16 cellular contexts compared by ENCODE assay signal in the genomic region with DNA sequence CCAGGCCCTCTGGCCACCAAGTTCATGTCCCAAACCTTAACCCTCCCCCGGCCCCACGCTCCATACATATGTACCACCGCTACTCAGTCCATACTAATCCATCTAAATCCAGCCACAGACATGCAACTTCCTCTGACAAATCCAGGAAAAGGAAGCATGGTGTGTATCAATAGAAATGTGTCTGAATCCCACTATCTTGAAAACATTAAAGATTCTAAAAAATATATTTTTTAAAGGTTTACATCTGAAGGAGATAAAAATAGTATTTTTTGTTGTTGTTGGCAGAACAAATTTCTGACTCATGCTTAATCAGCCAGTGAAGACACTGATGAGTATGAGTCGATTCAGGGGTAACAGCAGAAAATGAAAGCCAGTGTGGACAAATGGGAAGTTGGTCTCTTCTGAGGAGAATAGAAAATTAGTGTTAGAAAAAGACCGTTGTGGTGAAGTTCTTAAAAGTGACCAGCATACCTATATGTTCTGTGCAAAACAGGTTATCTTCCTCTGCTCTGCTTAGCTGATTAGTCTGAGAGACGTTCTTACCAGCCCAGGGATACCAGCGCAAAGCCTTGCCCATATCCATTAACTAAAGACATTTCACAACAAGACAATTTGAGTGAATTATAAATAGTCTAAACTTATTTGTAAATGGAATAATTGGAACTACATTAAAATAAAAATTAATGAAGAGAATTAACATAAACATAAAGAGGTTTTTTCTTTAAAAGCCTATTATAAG.
A peak's percentile ranks its signal among the peaks of the same experiment; 100 is the strongest.
DNase-seq lines count a peak whose midpoint lies in the region; ATAC-seq, FAIRE-seq and TF ChIP-seq lines count a peak whose summit lies in the region.
"Had no signal": no experiment of that assay in that cellular context is flagged by ENCODE, and none has a peak within 500 bp of the region (broad histone marks: within the 10 kb centered on the region; RNA-seq: fewer than 3 reads in every experiment).

No MANE protein-coding gene starts in this region.

- H3K27ac ChIP-seq in A549 = peak overlapping the region; percentile 75 to 86
- H3K27ac ChIP-seq in VCaP = peak overlapping the region; percentile 60
- H3K27ac ChIP-seq: prostate gland, vagina had no signal

- peaks cover 46% of the 10 kb centered on the region for H3K4me1 ChIP-seq in A549
- H3K4me1 ChIP-seq: BE2C, prostate gland, vagina had no signal

- CTCF ChIA-PET in A549 (lab: Yijun Ruan, JAX) = no interaction called here

- peak overlapping the region; percentile 82 for H3K4me2 ChIP-seq in A549

- no peak for FAIRE-seq in A549 (lab: Jason Lieb, UNC)

- peak; percentile 56 to 78; a peak in 4 of 6 replicates for ATAC-seq in A549
- no peak for ATAC-seq in GM21526 (IDR thresholded peaks at IDR 0.05; ENCODE audit: low FRiP score, unreplicated experiment)
- no peak for ATAC-seq in GM21423 (IDR thresholded peaks at IDR 0.05; ENCODE audit: unreplicated experiment)
- ATAC-seq: activated T-helper 17 cell treated with anti-CD3 and anti-CD28 coated beads, Interleukin-2, amount 50 U/mL, for 72 hours had no signal

- no peak for TF ChIP-seq POLR2A in A549 (IDR thresholded peaks at IDR 0.05; ENCODE audit: low read length)

- 13% methylated on average over 7 of the region's 7 CpGs for WGBS in A549 (ENCODE audit: missing lambda C conversion rate)

- no peak for TF ChIP-seq CTCF in A549 (IDR thresholded peaks at IDR 0.05)
- no peak for TF ChIP-seq CTCF in VCaP (conservative IDR thresholded peaks at IDR 0.05)

- TF ChIP-seq RAD21 in A549 (conservative IDR thresholded peaks at IDR 0.05 in 1 of 2, IDR thresholded peaks at IDR 0.05 in 1 of 2) = no peak

- no peak for TF ChIP-seq EP300 in A549 (IDR thresholded peaks at IDR 0.05)

- DNase-seq in A549 (ENCODE audit: low read depth in 1 of 2, low spot score in 1 of 2) (peak in 1 of 2 experiments; percentile 27), HPDE6-E6E7 (ENCODE audit: extremely low spot score) (peak; percentile 44), foreskin melanocyte (peak; percentile 14), NCI-H2029 (lab: John Stamatoyannopoulos, UW) (no peak)
- no peak for DNase-seq in activated CD4-positive, CD25-positive, alpha-beta regulatory T cell treated with anti-CD3 and anti-CD28 coated beads, Interleukin-2, amount 50 U/mL, for 72 hours
- DNase-seq: BE2C; effector memory CD4-positive, alpha-beta T cell; KG1; left cardiac atrium; NCI-H524 had no signal

- H3K9me3 ChIP-seq in A549 = peaks cover 9% of the 10 kb centered on the region; the same call in 1 of the 3 replicates
- H3K9me3 ChIP-seq: BE2C, prostate gland, vagina had no signal

- peak overlapping the region; percentile 8; the same call in 1 of the 3 replicates for H3K4me3 ChIP-seq in A549
- H3K4me3 ChIP-seq: prostate gland, vagina had no signal

- POLR2A ChIA-PET in A549 (lab: Yijun Ruan, JAX) = no interaction called here

TF ChIP-seq in A549, 52 proteins besides CTCF, POLR2A, EP300 and RAD21:
- TF ChIP-seq JUNB (IDR thresholded peaks at IDR 0.05) = peak; percentile 31; the same call in 1 of the 2 replicates
- TF ChIP-seq KDM5A (IDR thresholded peaks at IDR 0.05) = no peak
- no peak for TF ChIP-seq SMC3 (IDR thresholded peaks at IDR 0.05)
- TF ChIP-seq, protein P1, sequence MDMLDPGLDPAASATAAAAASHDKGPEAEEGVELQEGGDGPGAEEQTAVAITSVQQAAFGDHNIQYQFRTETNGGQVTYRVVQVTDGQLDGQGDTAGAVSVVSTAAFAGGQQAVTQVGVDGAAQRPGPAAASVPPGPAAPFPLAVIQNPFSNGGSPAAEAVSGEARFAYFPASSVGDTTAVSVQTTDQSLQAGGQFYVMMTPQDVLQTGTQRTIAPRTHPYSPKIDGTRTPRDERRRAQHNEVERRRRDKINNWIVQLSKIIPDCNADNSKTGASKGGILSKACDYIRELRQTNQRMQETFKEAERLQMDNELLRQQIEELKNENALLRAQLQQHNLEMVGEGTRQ (IDR thresholded peaks at IDR 0.05) = no peak
- TF ChIP-seq, protein P2, sequence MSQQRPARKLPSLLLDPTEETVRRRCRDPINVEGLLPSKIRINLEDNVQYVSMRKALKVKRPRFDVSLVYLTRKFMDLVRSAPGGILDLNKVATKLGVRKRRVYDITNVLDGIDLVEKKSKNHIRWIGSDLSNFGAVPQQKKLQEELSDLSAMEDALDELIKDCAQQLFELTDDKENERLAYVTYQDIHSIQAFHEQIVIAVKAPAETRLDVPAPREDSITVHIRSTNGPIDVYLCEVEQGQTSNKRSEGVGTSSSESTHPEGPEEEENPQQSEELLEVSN (IDR thresholded peaks at IDR 0.05; ENCODE audit: borderline replicate concordance, low read depth) = no peak
- no peak for TF ChIP-seq CHD2 (IDR thresholded peaks at IDR 0.05; ENCODE audit: low read length, partially characterized antibody)
- TF ChIP-seq EHMT2 (IDR thresholded peaks at IDR 0.05; ENCODE audit: low read depth) = no peak
- 0 out of 2 replicates have a peak, but pooled peaks have one; percentile 40 for TF ChIP-seq FOSL2 (IDR thresholded peaks at IDR 0.05)
- TF ChIP-seq FOSL2 (CRISPR knock-in tag; IDR thresholded peaks at IDR 0.05) = peak; percentile 68
- peak; percentile 91; the same call in 1 of the 2 replicates for TF ChIP-seq FOXS1 (CRISPR knock-in tag; IDR thresholded peaks at IDR 0.05)

Comparison
In these comparisons a context has a peak if more than half of its experiments do, and no peak if none do; other contexts are left out.
1. ATAC-seq: peak in A549 (2 of 2); none in GM21526 (single experiment) and GM21423 (single experiment).
2. DNase-seq: peak in HPDE6-E6E7 (single experiment) and foreskin melanocyte (single experiment); none in NCI-H2029 (single experiment) and activated CD4-positive, CD25-positive, alpha-beta regulatory T cell treated with anti-CD3 and anti-CD28 coated beads, Interleukin-2, amount 50 U/mL, for 72 hours (single experiment).